In the genomic region with DNA sequence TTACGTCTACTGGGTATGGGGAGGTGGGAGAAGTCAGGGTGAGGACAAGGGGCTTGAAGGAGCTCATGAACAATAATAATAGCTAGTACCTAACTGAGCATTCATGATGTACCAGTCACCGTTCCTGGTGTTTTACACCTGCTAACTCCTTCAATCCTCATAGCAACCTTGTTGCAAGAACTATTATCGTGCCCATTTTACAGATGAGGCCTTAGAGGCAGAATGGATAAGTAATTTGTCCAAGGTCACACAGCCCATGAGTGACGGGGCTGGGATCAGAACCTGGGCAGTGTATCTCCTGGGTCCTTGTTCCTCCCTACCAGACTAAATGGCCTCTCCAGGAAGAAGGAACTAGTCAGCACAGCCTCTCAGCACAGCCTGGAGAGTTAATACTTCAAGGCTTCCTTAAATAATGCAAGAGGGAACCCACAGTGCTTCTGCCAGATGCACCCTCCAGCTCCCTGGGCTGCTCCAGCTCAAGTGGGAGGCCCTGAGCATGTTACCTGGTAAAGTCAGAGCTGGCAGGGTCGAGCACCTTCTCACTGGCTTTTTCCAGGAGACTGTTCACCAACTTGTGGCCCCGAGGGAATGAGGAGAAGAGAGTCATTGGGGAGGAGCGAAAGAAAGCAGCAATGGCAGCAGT, we compare ENCODE assay signal across 1 cellular context.
A peak's percentile ranks its signal among the peaks of the same experiment; 100 is the strongest.
TF ChIP-seq lines count a peak whose summit lies in the region.

No MANE protein-coding gene starts in this region.

TF ChIP-seq in HepG2, 621 proteins besides CTCF, POLR2A, EP300 and RAD21:
- TF ChIP-seq RFX1 (IDR thresholded peaks at IDR 0.05) (no peak), ZNF629 (CRISPR knock-in tag; conservative IDR thresholded peaks at IDR 0.05) (peak; percentile 89)
